In genomic region chr1:230877139-230877923, GRCh38 we compare ENCODE assay signal across 17 cellular contexts. TPM values are rescaled to one million over a fixed set of nuclear protein-coding genes. Genes with fewer than 3 reads are reported as not detected.
A peak's percentile ranks its signal among the peaks of the same experiment; 100 is the strongest.
DNase-seq lines count a peak whose midpoint lies in the region; ATAC-seq and TF ChIP-seq lines count a peak whose summit lies in the region.
"Had no signal": no experiment of that assay in that cellular context is flagged by ENCODE, and none has a peak within 500 bp of the region (broad histone marks: within the 10 kb centered on the region; RNA-seq: fewer than 3 reads in every experiment).

No MANE protein-coding gene starts in this region.

- H3F3A ChIP-seq in smooth muscle cell (ENCODE audit: low read depth), result no peaks in the 10 kb centered on the region

- no peak overlapping the region for H3K4me3 ChIP-seq in MG63
- no peak overlapping the region for H3K4me3 ChIP-seq in fibroblast of lung (replicated peaks in 1 of 4; ENCODE audit: control extremely low read depth in 1 of 4, insufficient read depth in 1 of 4, low read depth in 3 of 4, low read length in 4 of 4)
- no peak overlapping the region for H3K4me3 ChIP-seq in smooth muscle cell
- H3K4me3 ChIP-seq: skin epidermis had no signal

- TF ChIP-seq CTCF in fibroblast of lung (conservative IDR thresholded peaks at IDR 0.05 in 1 of 2, IDR thresholded peaks at IDR 0.05 in 1 of 2; ENCODE audit: low read depth in 1 of 2, low read length in 2 of 2), result no peak
- no peak for TF ChIP-seq CTCF in smooth muscle cell (IDR thresholded peaks at IDR 0.05; ENCODE audit: borderline replicate concordance, insufficient read depth, poor library complexity, severe bottlenecking)

- H3K4me2 ChIP-seq in fibroblast of lung (ENCODE audit: extremely low read depth, insufficient read depth, low read length), result peak overlapping the region; percentile 20
- no peak overlapping the region for H3K4me2 ChIP-seq in smooth muscle cell

- H3K79me2 ChIP-seq in fibroblast of lung (ENCODE audit: control insufficient read depth, insufficient read depth, low read length) (no peaks in the 10 kb centered on the region), smooth muscle cell (ENCODE audit: low read depth) (no peaks in the 10 kb centered on the region)

- ATAC-seq in sciatic nerve (peak; percentile 23), GM19023 (IDR thresholded peaks at IDR 0.05; ENCODE audit: unreplicated experiment) (no peak)

- intact Hi-C loops in sciatic nerve (cut with DNase I), result no loop called here

- 60% methylated on average over 14 of the region's 14 CpGs for WGBS in smooth muscle cell (ENCODE audit: low lambda C conversion rate)

- H3K9ac ChIP-seq in fibroblast of lung (ENCODE audit: insufficient read depth, low read length), result no peak overlapping the region
- H3K9ac ChIP-seq in smooth muscle cell (ENCODE audit: low read depth), result no peak overlapping the region

- H2AFZ ChIP-seq in fibroblast of lung (ENCODE audit: low read length), result no peak overlapping the region
- no peak overlapping the region for H2AFZ ChIP-seq in smooth muscle cell (ENCODE audit: low read depth)

- no peaks in the 10 kb centered on the region for H3K36me3 ChIP-seq in MG63
- H3K36me3 ChIP-seq in fibroblast of lung (ENCODE audit: control insufficient read depth, insufficient read depth, low read length), result no peaks in the 10 kb centered on the region
- no peaks in the 10 kb centered on the region for H3K36me3 ChIP-seq in smooth muscle cell (ENCODE audit: low read depth)

- H3K27ac ChIP-seq in fibroblast of lung (ENCODE audit: insufficient read depth, low read length) (no peak overlapping the region), smooth muscle cell (ENCODE audit: low read depth) (no peak overlapping the region)
- H3K27ac ChIP-seq: 22Rv1 had no signal

- H4K20me1 ChIP-seq in fibroblast of lung (ENCODE audit: control insufficient read depth, extremely low read depth, insufficient read depth, low read length), result no peaks in the 10 kb centered on the region
- no peaks in the 10 kb centered on the region for H4K20me1 ChIP-seq in smooth muscle cell (ENCODE audit: low read depth)

- no peaks in the 10 kb centered on the region for H3K27me3 ChIP-seq in MG63
- H3K27me3 ChIP-seq in fibroblast of lung (ENCODE audit: control insufficient read depth, insufficient read depth, low read length), result no peaks in the 10 kb centered on the region
- no peaks in the 10 kb centered on the region for H3K27me3 ChIP-seq in smooth muscle cell (ENCODE audit: low read depth)

- H3K4me1 ChIP-seq in fibroblast of lung (ENCODE audit: control insufficient read depth, extremely low read depth, insufficient read depth, low read length), result peaks cover 15% of the 10 kb centered on the region
- H3K4me1 ChIP-seq in smooth muscle cell (ENCODE audit: low read depth), result peaks cover 9% of the 10 kb centered on the region

- DNase-seq in DMS 273 (lab: John Stamatoyannopoulos, UW; ENCODE audit: unreplicated experiment) (peak; percentile 24), DMS 273 treated with DMSO at 0.1 percent for 48 hours (lab: John Stamatoyannopoulos, UW) (no peak), MG63 (peak; percentile 97), fibroblast of lung (ENCODE audit: low read depth in 2 of 2) (peak; percentile 54 to 62), sciatic nerve (ENCODE audit: low spot score) (no peak), smooth muscle cell (lab: John Stamatoyannopoulos, UW; ENCODE audit: unreplicated experiment) (no peak)
- DNase-seq in stimulated activated naive CD4-positive, alpha-beta T cell treated with Interleukin-2 at 50 U/mL for 16 hours (lab: John Stamatoyannopoulos, UW), result no peak
- DNase-seq: activated naive CD4-positive, alpha-beta T cell treated with anti-CD3 and anti-CD28 coated beads, Interleukin-2, amount 10 ng/mL, durations not matched to agents 7 days and 5 days; GDM1; kidney; NCI-H1694 treated with DMSO at 0.1 percent for 48 hours; occipital lobe; SIG-M5; T-helper 9 cell had no signal

- H3K9me3 ChIP-seq in MG63, result no peaks in the 10 kb centered on the region
- H3K9me3 ChIP-seq in fibroblast of lung (ENCODE audit: control insufficient read depth, insufficient read depth, low read depth, low read length), result no peaks in the 10 kb centered on the region
- H3K9me3 ChIP-seq in smooth muscle cell (replicated peaks; ENCODE audit: low read depth), result no peaks in the 10 kb centered on the region

RNA-seq across cellular contexts. Expression of gene C1orf198, which starts 9.0 kb away (rescaled TPM):
- total RNA-seq in MG63 (2014; rRNA removed; shearing (Covaris generic); ENCODE audit: low replicate concordance), result 39.5 and 47.1 TPM in 2 replicates
- 39.5 and 57.8 TPM in 2 replicates for total RNA-seq in fibroblast of lung
- polyA plus RNA-seq in fibroblast of lung, result 90.1 and 215 TPM in 2 replicates
- 52.7 and 112 TPM in 2 replicates for polyA plus RNA-seq in fibroblast of lung (2012)
- 66.4 and 162 TPM in 2 replicates for polyA minus RNA-seq in fibroblast of lung (ENCODE audit: low replicate concordance)
- 121 TPM for total RNA-seq in sciatic nerve
- total RNA-seq in smooth muscle cell, result 77.5 and 92.5 TPM in 2 replicates
- polyA plus RNA-seq in smooth muscle cell, result 59.4 and 67.7 TPM in 2 replicates

Comparison
In these comparisons a context has a peak if more than half of its experiments do, and no peak if none do; other contexts are left out.
1. DNase-seq: peak in DMS 273 (single experiment), MG63 (single experiment) and fibroblast of lung (2 of 2); none in DMS 273 treated with DMSO at 0.1 percent for 48 hours (single experiment), sciatic nerve (single experiment), smooth muscle cell (single experiment) and stimulated activated naive CD4-positive, alpha-beta T cell treated with Interleukin-2 at 50 U/mL for 16 hours (single experiment).